27 cellular contexts compared by ENCODE assay signal in the genomic region with DNA sequence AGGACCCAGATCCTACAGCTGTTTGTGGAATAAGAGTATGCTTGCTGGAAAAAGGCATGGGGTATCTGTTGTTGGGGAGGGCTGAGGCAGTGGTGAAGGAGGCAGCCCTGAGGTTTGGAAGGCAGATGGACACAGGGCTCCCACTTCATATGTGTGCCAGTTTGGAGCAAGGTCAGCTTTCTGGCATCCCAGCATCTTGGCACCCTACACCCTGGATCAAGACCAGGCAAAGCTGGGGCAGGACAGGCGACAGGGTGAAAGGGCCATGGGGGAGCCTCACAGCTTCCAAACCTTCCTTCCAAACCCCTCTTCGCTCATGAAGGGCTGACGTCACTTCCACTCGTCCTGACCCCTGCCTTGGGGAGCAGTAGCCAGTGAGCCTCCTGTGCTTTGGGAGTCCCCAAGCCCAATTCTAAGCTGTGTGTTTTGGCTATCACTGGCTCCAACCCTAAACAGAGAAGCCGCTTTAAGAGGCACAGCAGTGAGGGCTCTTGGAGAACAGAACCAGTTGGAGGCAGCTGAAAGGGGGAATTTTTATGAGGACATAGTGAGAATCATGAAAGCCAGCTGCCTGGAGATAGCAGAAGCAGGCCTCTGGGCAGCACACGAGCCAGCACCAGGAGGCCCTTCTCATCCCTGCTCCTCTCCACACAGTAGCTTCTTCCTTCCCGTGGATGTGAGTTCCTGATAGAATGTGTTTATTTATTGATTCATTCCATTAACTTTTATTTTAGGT.
"Had no signal": no experiment of that assay in that cellular context is flagged by ENCODE, and none has a peak within 500 bp of the region (broad histone marks: within the 10 kb centered on the region; RNA-seq: fewer than 3 reads in every experiment).

No MANE protein-coding gene starts in this region.

- H3K4me3 Mint-ChIP-seq: effector memory CD8-positive, alpha-beta T cell; naive thymus-derived CD4-positive, alpha-beta T cell; nephron; stimulated activated memory B cell treated with anti-CD40 and anti-IgM and Interleukin-4, amounts not matched to agents 10 μg/mL and 1 μg/mL and 100 μg/mL, for 72 hours had no signal

- H3K4me1 Mint-ChIP-seq: stimulated activated memory B cell treated with anti-CD40 and anti-IgM and Interleukin-4, amounts not matched to agents 10 μg/mL and 1 μg/mL and 100 μg/mL, for 72 hours had no signal

- H3K4me3 ChIP-seq: gastrocnemius medialis, ovary, skin epidermis, spleen, testis, tibial nerve, vagina had no signal

- ATAC-seq: effector memory CD8-positive, alpha-beta T cell; esophagus mucosa; gastrocnemius medialis; left lobe of liver; naive thymus-derived CD4-positive, alpha-beta T cell; stimulated activated memory B cell treated with anti-CD40 and anti-IgM and Interleukin-4, amounts not matched to agents 10 μg/mL and 1 μg/mL and 100 μg/mL, for 72 hours; stimulated activated naive CD8-positive, alpha-beta T cell treated with anti-CD3 and anti-CD28 coated beads, Interleukin-15, Interleukin-2, amounts not matched to agents 100 U/mL and 50 U/mL, for 24 hours had no signal

- H3K27ac Mint-ChIP-seq: effector memory CD8-positive, alpha-beta T cell; naive thymus-derived CD4-positive, alpha-beta T cell; nephron; stimulated activated memory B cell treated with anti-CD40 and anti-IgM and Interleukin-4, amounts not matched to agents 10 μg/mL and 1 μg/mL and 100 μg/mL, for 72 hours had no signal

- H3K4me1 ChIP-seq: gastrocnemius medialis, testis, tibial nerve, vagina had no signal

- H3K9me3 ChIP-seq: gastrocnemius medialis, ovary, testis, vagina had no signal

- H3K27me3 ChIP-seq: gastrocnemius medialis, ovary, spleen, testis, tibial nerve, vagina had no signal

- H3K27ac ChIP-seq: epithelial cell of prostate, gastrocnemius medialis, ovary, skin epidermis, testis, tibial nerve, vagina had no signal

- H3K36me3 Mint-ChIP-seq: naive thymus-derived CD4-positive, alpha-beta T cell; stimulated activated memory B cell treated with anti-CD40 and anti-IgM and Interleukin-4, amounts not matched to agents 10 μg/mL and 1 μg/mL and 100 μg/mL, for 72 hours had no signal

- H3K27me3 Mint-ChIP-seq: stimulated activated memory B cell treated with anti-CD40 and anti-IgM and Interleukin-4, amounts not matched to agents 10 μg/mL and 1 μg/mL and 100 μg/mL, for 72 hours had no signal

- H3K36me3 ChIP-seq: gastrocnemius medialis, ovary, spleen, tibial nerve, vagina had no signal

- FAIRE-seq: kidney had no signal

- DNase-seq: cerebellar nuclear complex; cortex of kidney; effector memory CD8-positive, alpha-beta T cell; foreskin fibroblast; gastrocnemius medialis; head of caudate nucleus; kidney; mammary epithelial cell; mesendoderm; midbrain; naive thymus-derived CD4-positive, alpha-beta T cell; occipital lobe; ovary; posterior cingulate gyrus; spleen; stimulated activated CD4-positive, alpha-beta T cell treated with anti-CD3 and anti-CD28 coated beads, Interleukin-4, amount 100 ng/mL, for 4 hours; stimulated activated naive CD8-positive, alpha-beta T cell treated with anti-CD3 and anti-CD28 coated beads, Interleukin-15, Interleukin-2, amounts not matched to agents 100 U/mL and 50 U/mL, for 24 hours; substantia nigra; testis had no signal
